8 cellular contexts compared by ENCODE assay signal in the genomic region with DNA sequence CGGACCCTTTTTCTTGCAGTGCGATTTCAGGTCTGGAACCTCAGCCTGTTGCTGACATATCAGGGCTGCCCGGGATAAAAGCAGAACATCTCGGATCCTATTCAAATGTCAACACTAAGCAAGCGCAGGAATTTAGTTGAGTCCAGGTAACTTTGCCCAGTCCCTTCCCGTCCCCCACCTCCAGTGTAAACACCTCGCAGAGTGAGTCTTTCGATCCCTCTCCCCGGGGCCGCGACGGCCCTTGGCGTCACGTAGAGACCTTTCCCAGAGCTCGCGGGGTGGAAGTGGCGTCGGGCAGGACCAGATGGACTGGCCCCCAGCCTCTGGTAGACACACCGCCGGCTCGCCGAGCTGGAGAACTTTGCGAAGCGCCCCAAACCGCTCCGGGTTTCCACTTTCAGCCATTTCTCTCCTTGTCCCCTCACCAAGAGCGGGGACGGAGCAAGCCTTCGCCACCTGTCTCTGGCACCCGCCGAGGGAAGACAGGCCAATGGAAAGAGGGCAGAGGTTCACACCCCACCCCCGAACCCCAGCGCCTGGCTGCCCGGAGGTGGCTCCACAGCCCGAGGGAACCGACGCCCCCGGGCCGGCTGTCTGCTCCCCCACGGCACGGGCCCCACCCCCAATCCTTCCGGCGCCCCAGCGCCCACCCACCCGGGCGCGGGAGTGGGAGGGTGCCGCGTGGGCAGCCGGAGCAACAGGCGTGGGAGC. TPM values are rescaled to one million over a fixed set of nuclear protein-coding genes. Genes with fewer than 3 reads are reported as not detected.
DNase-seq lines count a peak whose midpoint lies in the region; ATAC-seq and TF ChIP-seq lines count a peak whose summit lies in the region.

No MANE protein-coding gene starts in this region.

- H3K36me3 ChIP-seq in ES-I3 (ENCODE audit: insufficient read depth, low read length) (no peaks in the 10 kb centered on the region), SJCRH30 (no peaks in the 10 kb centered on the region), psoas muscle (ENCODE audit: insufficient read depth in 1 of 2, low read depth in 1 of 2) (no peaks in the 10 kb centered on the region)

- H3K4me3 Mint-ChIP-seq in glutamatergic neuron (ENCODE audit: unreplicated experiment) = peak overlapping the region; percentile 83

- H3K9me3 ChIP-seq in ES-I3 (ENCODE audit: control insufficient read depth, insufficient read depth, low read length) = no peaks in the 10 kb centered on the region
- H3K9me3 ChIP-seq in SJCRH30 (replicated peaks) = no peaks in the 10 kb centered on the region
- no peaks in the 10 kb centered on the region for H3K9me3 ChIP-seq in psoas muscle

- H3K27ac ChIP-seq in SJCRH30 (peak overlapping the region; percentile 28; the same call in 1 of the 2 replicates), psoas muscle (peak overlapping the region; percentile 72)

- H3K4me3 ChIP-seq in SJCRH30 = peak overlapping the region; percentile 69
- H3K4me3 ChIP-seq in psoas muscle = peak overlapping the region; percentile 79

- peaks cover 13% of the 10 kb centered on the region for H3K9me3 Mint-ChIP-seq in glutamatergic neuron (ENCODE audit: unreplicated experiment)

- peak; percentile 42 to 47 for DNase-seq in SJCRH30
- peak; percentile 31 for DNase-seq in glutamatergic neuron
- DNase-seq in psoas muscle = peak; percentile 18 to 63
- no peak for DNase-seq in A172 (ENCODE audit: low spot score)
- DNase-seq in mesenteric fat pad (ENCODE audit: low spot score) = no peak
- no peak for DNase-seq in T-helper 1 cell

- TF ChIP-seq CTCF in glutamatergic neuron (IDR thresholded peaks at IDR 0.05; ENCODE audit: partially characterized antibody, unreplicated experiment) (no peak), psoas muscle (IDR thresholded peaks at IDR 0.05) (no peak)

- H3K27me3 ChIP-seq in SJCRH30 = no peaks in the 10 kb centered on the region
- no peaks in the 10 kb centered on the region for H3K27me3 ChIP-seq in psoas muscle (ENCODE audit: insufficient read depth in 3 of 3, low read length in 2 of 3)

- ATAC-seq in psoas muscle = no peak
- no peak for ATAC-seq in HG02885 (IDR thresholded peaks at IDR 0.05; ENCODE audit: poor library complexity, unreplicated experiment)

- peaks cover 14% of the 10 kb centered on the region for H3K27me3 Mint-ChIP-seq in glutamatergic neuron (ENCODE audit: unreplicated experiment)

- 1 to 4% (median 2%) methylated on average over 32 to 51 of the region's 51 CpGs for WGBS in psoas muscle, 3 donors

- H3K9ac ChIP-seq in ES-I3 (ENCODE audit: low read depth, low read length) = peak overlapping the region; percentile 26

- H3K27ac Mint-ChIP-seq in glutamatergic neuron (ENCODE audit: unreplicated experiment) = no peak overlapping the region

- H3K4me1 ChIP-seq in ES-I3 (ENCODE audit: insufficient read depth, low read length) = no peaks in the 10 kb centered on the region
- no peaks in the 10 kb centered on the region for H3K4me1 ChIP-seq in SJCRH30
- peaks cover 35% of the 10 kb centered on the region for H3K4me1 ChIP-seq in psoas muscle

- H3K36me3 Mint-ChIP-seq in glutamatergic neuron (ENCODE audit: unreplicated experiment) = no peaks in the 10 kb centered on the region

- peaks cover 8% of the 10 kb centered on the region for H3K4me1 Mint-ChIP-seq in glutamatergic neuron (ENCODE audit: low read depth, unreplicated experiment)

- intact Hi-C loops in psoas muscle (cut with DNase I) = no loop called here

RNA-seq across cellular contexts. Expression of gene KCND3, which starts 0.6 kb away (rescaled TPM):
- total RNA-seq in SJCRH30 (2014; rRNA removed; shearing (Covaris generic)) = 3.5 and 5.1 TPM in 2 replicates
- total RNA-seq in glutamatergic neuron (ENCODE audit: unreplicated experiment) = 3.7 TPM
- total RNA-seq in psoas muscle = 1 to 10 TPM; 1.2 to 4.1 (median 2.2) TPM
- polyA plus RNA-seq in psoas muscle = 1 to 10 TPM in 1 of 3 donors, under 1 TPM in 2; 0.53 to 1.3 (median 0.84) TPM
- total RNA-seq in A172 (2014; rRNA removed; shearing (Covaris generic)) = 0.07 and 0.17 TPM in 2 replicates
- total RNA-seq in mesenteric fat pad = 18.4 TPM

Comparison
In these comparisons a context has a peak if more than half of its experiments do, and no peak if none do; other contexts are left out.
1. DNase-seq: peak in SJCRH30 (2 of 2), glutamatergic neuron (single experiment) and psoas muscle (2 of 2); none in A172 (single experiment), mesenteric fat pad (single experiment) and T-helper 1 cell (0 of 5).